Comparison of ENCODE assay signal across 1 cellular context in the genomic region with DNA sequence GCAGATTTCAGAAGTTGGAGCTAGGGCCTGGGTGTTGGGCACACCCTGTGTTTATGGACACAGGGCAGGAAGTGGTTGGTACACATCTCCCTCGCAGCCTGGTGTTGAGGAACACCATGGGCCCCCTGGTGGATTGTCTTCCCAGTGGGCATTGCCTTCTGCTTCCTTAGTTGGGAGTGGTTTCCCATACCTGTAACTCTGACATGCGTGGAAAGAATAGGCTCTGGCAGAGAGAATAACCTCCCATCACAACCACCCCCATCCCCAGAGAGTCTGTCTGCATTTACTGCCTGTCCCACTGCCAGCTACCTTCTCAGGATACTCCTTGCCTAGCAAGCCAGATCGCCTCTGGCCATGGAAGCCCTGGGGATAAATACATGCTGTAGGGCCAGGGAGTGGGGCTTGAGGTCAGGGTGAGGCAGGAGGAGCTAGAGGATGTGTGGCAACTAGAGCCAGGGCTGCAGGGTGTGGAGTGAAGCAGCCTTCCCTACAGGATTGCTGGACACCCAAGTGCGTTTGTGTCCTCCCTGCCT.
TF ChIP-seq lines count a peak whose summit lies in the region.

No MANE protein-coding gene starts in this region.

TF ChIP-seq in IMR-90, 13 proteins besides CTCF, POLR2A, EP300 and RAD21:
- no peak for TF ChIP-seq MAZ (IDR thresholded peaks at IDR 0.05; ENCODE audit: borderline replicate concordance, low read depth, low read length)
- no peak for TF ChIP-seq CHD1 (IDR thresholded peaks at IDR 0.05; ENCODE audit: low read depth, low read length)
- no peak for TF ChIP-seq CEBPB (IDR thresholded peaks at IDR 0.05; ENCODE audit: low read depth, low read length)
- TF ChIP-seq, protein P1, sequence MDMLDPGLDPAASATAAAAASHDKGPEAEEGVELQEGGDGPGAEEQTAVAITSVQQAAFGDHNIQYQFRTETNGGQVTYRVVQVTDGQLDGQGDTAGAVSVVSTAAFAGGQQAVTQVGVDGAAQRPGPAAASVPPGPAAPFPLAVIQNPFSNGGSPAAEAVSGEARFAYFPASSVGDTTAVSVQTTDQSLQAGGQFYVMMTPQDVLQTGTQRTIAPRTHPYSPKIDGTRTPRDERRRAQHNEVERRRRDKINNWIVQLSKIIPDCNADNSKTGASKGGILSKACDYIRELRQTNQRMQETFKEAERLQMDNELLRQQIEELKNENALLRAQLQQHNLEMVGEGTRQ (IDR thresholded peaks at IDR 0.05; ENCODE audit: low read depth, low read length), result no peak
- TF ChIP-seq SMC3 (IDR thresholded peaks at IDR 0.05; ENCODE audit: low read depth, low read length), result no peak
- TF ChIP-seq MAFK (IDR thresholded peaks at IDR 0.05; ENCODE audit: low read depth, low read length), result no peak
- TF ChIP-seq RFX5 (IDR thresholded peaks at IDR 0.05; ENCODE audit: low read depth, low read length), result no peak
- no peak for TF ChIP-seq RCOR1 (IDR thresholded peaks at IDR 0.05; ENCODE audit: insufficient replicate concordance, low read length)
- TF ChIP-seq, protein P2, sequence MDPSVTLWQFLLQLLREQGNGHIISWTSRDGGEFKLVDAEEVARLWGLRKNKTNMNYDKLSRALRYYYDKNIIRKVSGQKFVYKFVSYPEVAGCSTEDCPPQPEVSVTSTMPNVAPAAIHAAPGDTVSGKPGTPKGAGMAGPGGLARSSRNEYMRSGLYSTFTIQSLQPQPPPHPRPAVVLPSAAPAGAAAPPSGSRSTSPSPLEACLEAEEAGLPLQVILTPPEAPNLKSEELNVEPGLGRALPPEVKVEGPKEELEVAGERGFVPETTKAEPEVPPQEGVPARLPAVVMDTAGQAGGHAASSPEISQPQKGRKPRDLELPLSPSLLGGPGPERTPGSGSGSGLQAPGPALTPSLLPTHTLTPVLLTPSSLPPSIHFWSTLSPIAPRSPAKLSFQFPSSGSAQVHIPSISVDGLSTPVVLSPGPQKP (IDR thresholded peaks at IDR 0.05; ENCODE audit: borderline replicate concordance, low read depth, low read length), result no peak
- no peak for TF ChIP-seq BHLHE40 (IDR thresholded peaks at IDR 0.05; ENCODE audit: low read depth, low read length)
- TF ChIP-seq FOS (IDR thresholded peaks at IDR 0.05; ENCODE audit: low read depth, low read length), result no peak
- no peak for TF ChIP-seq MXI1 (IDR thresholded peaks at IDR 0.05; ENCODE audit: borderline replicate concordance, low read depth, low read length)
